Comparison of ENCODE assay signal across 1 cellular context in genomic region chr15:99312228-99312627, GRCh38.
TF ChIP-seq lines count a peak whose summit lies in the region.

No MANE protein-coding gene starts in this region.

TF ChIP-seq in K562, 482 proteins besides CTCF, POLR2A, EP300 and RAD21 (continued from another document):
- TF ChIP-seq CSDE1 (IDR thresholded peaks at IDR 0.05): no peak
- TF ChIP-seq ZBTB7A (IDR thresholded peaks at IDR 0.05; ENCODE audit: borderline replicate concordance, control insufficient read depth, low read depth, low read length): no peak
- TF ChIP-seq ZNF318 (IDR thresholded peaks at IDR 0.05; ENCODE audit: borderline replicate concordance in 1 of 2, low read depth in 1 of 2): no peak
TF ChIP-seq in K562: peak in this region for 23.
